ENCODE assay signal across 8 cellular contexts in genomic region chr6:41920921-41921711, GRCh38. TPM values are rescaled to one million over a fixed set of nuclear protein-coding genes. Genes with fewer than 3 reads are reported as not detected.
DNase-seq lines count a peak whose midpoint lies in the region; ATAC-seq and TF ChIP-seq lines count a peak whose summit lies in the region.

BYSL (plus strand) TSS chr6:41921499; CDS start chr6:41921563, 64 bp downstream.
MED20 (minus strand) TSS chr6:41921139; CDS start chr6:41921018, 121 bp downstream.

- intact Hi-C loops in CD4-positive, alpha-beta memory T cell (cut with micrococcal nuclease): loop anchor here (1.0 to 2.0 kb wide), 6 partner anchors 15 to 296 kb away; partner anchors contain the start of genes MRPS10, TOMM6 and USP49
- intact Hi-C loops in right lobe of liver (cut with DNase I): loop anchor here (10.0 kb wide), 2 partner anchors 126 to 136 kb away; partner anchors contain the start of genes PRICKLE4 (in 1 of the 2) and TOMM6 (in 1 of the 2)

- H3K4me3 Mint-ChIP-seq in CD4-positive, alpha-beta memory T cell: peak within 1 kb of the TSS; percentile 99 to 100 (median 100)

- peak; percentile 97 to 99 (median 98) for TF ChIP-seq CTCF in right lobe of liver (IDR thresholded peaks at IDR 0.05)

- peaks cover 0 to 18% (median 0%) of the 10 kb centered on the region in 8 donors for H3K9me3 Mint-ChIP-seq in CD4-positive, alpha-beta memory T cell

- POLR2A ChIA-PET in CD4-positive, alpha-beta memory T cell (lab: Charles Lee; ENCODE audit: partially characterized antibody): interaction anchor here (0.6 to 6.5 kb wide), 22 partner anchors 8 to 1008 kb away, joined by 3 to 95 read pairs (median 4); partner anchors contain the start of genes BICRAL, CCND3, CNPY3 and MRPS10

- CTCF ChIA-PET in CD4-positive, alpha-beta memory T cell (lab: Charles Lee; ENCODE audit: partially characterized antibody): interaction anchor here (0.6 to 6.7 kb wide), 40 partner anchors 10 to 1008 kb away, joined by 3 to 133 read pairs (median 4); partner anchors contain the start of genes CCND3, CNPY3, PRICKLE4 and TAF8

- H3K4me1 ChIP-seq in CD4-positive, alpha-beta memory T cell (ENCODE audit: insufficient read depth, low read length): peaks cover 47% of the 10 kb centered on the region
- peaks cover 0 to 29% (median 6%) of the 10 kb centered on the region in 4 donors for H3K4me1 ChIP-seq in right lobe of liver

- H3K9me3 ChIP-seq in CD4-positive, alpha-beta memory T cell (ENCODE audit: control insufficient read depth in 1 of 2, low read length in 2 of 2): no peaks in the 10 kb centered on the region
- no peaks in the 10 kb centered on the region for H3K9me3 ChIP-seq in right lobe of liver

- peak within 1 kb of the TSS; percentile 91 for H3K27ac ChIP-seq in CD4-positive, alpha-beta memory T cell (ENCODE audit: low read depth, low read length)
- peak within 1 kb of the TSS; percentile 87 to 98 (median 95) for H3K27ac ChIP-seq in right lobe of liver

- H3K36me3 Mint-ChIP-seq in CD4-positive, alpha-beta memory T cell: peaks cover 8 to 31% of the 10 kb centered on the region in 2 donors

- ATAC-seq in GM19397 (IDR thresholded peaks at IDR 0.05; ENCODE audit: unreplicated experiment): peak; percentile 88
- ATAC-seq in HG03571 (IDR thresholded peaks at IDR 0.05; ENCODE audit: unreplicated experiment): peak; percentile 89
- ATAC-seq in right lobe of liver: peak; percentile 97 to 98 (median 97)

- peaks cover 34 to 57% (median 47%) of the 10 kb centered on the region in 4 donors for H3K4me1 Mint-ChIP-seq in CD4-positive, alpha-beta memory T cell

- no peaks in the 10 kb centered on the region for H3K27me3 ChIP-seq in CD4-positive, alpha-beta memory T cell (ENCODE audit: insufficient read depth, low read length)
- H3K27me3 ChIP-seq in right lobe of liver: no peaks in the 10 kb centered on the region

- peaks cover 0 to 2% of the 10 kb centered on the region in 2 donors for H3K27me3 Mint-ChIP-seq in CD4-positive, alpha-beta memory T cell

- WGBS in right lobe of liver (ENCODE audit: insufficient coverage, low coverage, low lambda C conversion rate, missing lambda C conversion rate): under 1% methylated on average over 42 of the region's 55 CpGs

- H3K4me3 ChIP-seq in CD4-positive, alpha-beta memory T cell (ENCODE audit: low read length in 2 of 2): peak within 1 kb of the TSS; percentile 75 to 99
- peak within 1 kb of the TSS; percentile 73 to 93 (median 85) for H3K4me3 ChIP-seq in right lobe of liver

- H3K27ac Mint-ChIP-seq in CD4-positive, alpha-beta memory T cell: peak within 1 kb of the TSS; percentile 98 to 100 (median 100)

- DNase-seq in CD4-positive, alpha-beta memory T cell: peak; percentile 94 to 96 (median 95)
- DNase-seq in NCI-H774 (lab: John Stamatoyannopoulos, UW) (peak; percentile 89), dermis microvascular lymphatic vessel endothelial cell (ENCODE audit: low read depth in 2 of 2) (peak; percentile 79 to 95), right lobe of liver (peak; percentile 92 to 96 (median 94))
- peak; percentile 94 to 96 for DNase-seq in activated CD4-positive, alpha-beta T cell treated with anti-CD3 and anti-CD28 coated beads, Interleukin-2, amount 50 U/mL, for 48 hours
- peak; percentile 92 to 95 for DNase-seq in stimulated activated CD4-positive, alpha-beta T cell treated with anti-CD3 and anti-CD28 coated beads, Interleukin-4, amount 100 ng/mL, for 4 hours

- H3K36me3 ChIP-seq in CD4-positive, alpha-beta memory T cell (ENCODE audit: insufficient read depth, low read length): peaks cover 3% of the 10 kb centered on the region
- peaks cover 0 to 6% (median 3%) of the 10 kb centered on the region in 4 donors for H3K36me3 ChIP-seq in right lobe of liver

- TF ChIP-seq POLR2A in right lobe of liver (IDR thresholded peaks at IDR 0.05): peak; percentile 40

RNA-seq across cellular contexts. Expression of gene BYSL, which starts in this region (rescaled TPM):
- total RNA-seq in CD4-positive, alpha-beta memory T cell: 1 to 10 TPM; 7.1 to 9.2 TPM
- 1 to 10 TPM; 3.1 to 5.2 TPM for polyA plus RNA-seq in CD4-positive, alpha-beta memory T cell
- 14.8 and 18.8 TPM in 2 replicates for total RNA-seq in dermis microvascular lymphatic vessel endothelial cell
- total RNA-seq in right lobe of liver: 10 to 100 TPM in 1 of 6 experiments, 1 to 10 TPM in 5; 3.7 to 10.8 (median 8.4) TPM

RNA-seq across cellular contexts. Expression of gene MED20, which starts in this region (rescaled TPM):
- total RNA-seq in CD4-positive, alpha-beta memory T cell: 10 to 100 TPM; 10.0 to 11.5 TPM
- polyA plus RNA-seq in CD4-positive, alpha-beta memory T cell: 1 to 10 TPM; 3.5 to 6.3 TPM
- total RNA-seq in dermis microvascular lymphatic vessel endothelial cell (28.5 and 34.3 TPM in 2 replicates), right lobe of liver (10 to 100 TPM in 1 of 6 experiments, 1 to 10 TPM in 5; 7.2 to 10.8 (median 7.7) TPM)

Comparison
In these comparisons a context has a peak if more than half of its experiments do, and no peak if none do; other contexts are left out.
1. Peak in every context shown above with its lines: DNase-seq, ATAC-seq, H3K4me3 ChIP-seq and H3K27ac ChIP-seq.